Comparison of ENCODE assay signal across 8 cellular contexts in the genomic region with DNA sequence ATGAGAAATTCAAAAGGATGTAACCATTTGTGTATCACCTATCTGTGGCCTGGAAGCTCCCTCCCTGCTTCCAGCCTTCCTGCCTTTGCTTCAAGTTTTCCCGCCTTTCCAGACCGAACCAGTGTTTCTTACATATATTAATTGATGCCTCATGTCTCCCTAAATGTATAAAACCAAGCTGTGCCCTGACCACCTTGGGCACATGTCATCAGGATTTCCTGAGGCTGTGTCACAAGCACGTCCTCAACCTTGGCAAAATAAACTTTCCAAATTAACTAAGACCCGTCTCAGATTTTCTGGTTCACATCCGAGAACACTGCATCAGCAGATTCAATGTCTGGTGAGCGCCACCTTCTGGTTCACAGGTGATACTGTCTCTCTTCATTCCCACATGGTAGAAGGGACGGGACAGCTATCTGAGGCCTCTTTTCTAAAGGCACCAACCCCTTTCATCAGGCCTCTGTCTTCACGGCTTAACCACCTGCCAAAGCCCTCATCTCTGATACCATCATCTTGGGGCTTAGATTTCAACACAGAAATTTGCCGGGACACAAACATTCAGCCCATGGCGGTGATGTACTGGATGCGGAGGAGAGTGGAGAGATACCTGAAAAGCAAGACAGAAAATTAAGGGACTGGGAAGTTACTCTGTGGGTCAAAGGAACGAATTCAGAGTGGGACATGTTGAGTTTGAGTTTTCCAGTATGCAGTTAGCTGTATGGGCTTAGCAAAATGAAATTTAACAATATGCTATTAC. TPM values are rescaled to one million over a fixed set of nuclear protein-coding genes. Genes with fewer than 3 reads are reported as not detected.
DNase-seq lines count a peak whose midpoint lies in the region; ATAC-seq and TF ChIP-seq lines count a peak whose summit lies in the region.

No MANE protein-coding gene starts in this region.

- H3K36me3 ChIP-seq in lung (ENCODE audit: control insufficient read depth in 2 of 2, insufficient read depth in 2 of 2, low read length in 2 of 2): no peaks in the 10 kb centered on the region

- H3K4me3 Mint-ChIP-seq in Calu3 (ENCODE audit: low read depth, unreplicated experiment): no peak overlapping the region
- no peak overlapping the region for H3K4me3 Mint-ChIP-seq in stimulated activated effector memory CD8-positive, alpha-beta T cell treated with anti-CD3 and anti-CD28 coated beads, Interleukin-12 subunit alpha, Interleukin-12 subunit beta, amount 100 ng/mL, for 72 hours

- no peaks in the 10 kb centered on the region for H3K9me3 ChIP-seq in lung (ENCODE audit: control insufficient read depth in 2 of 2, insufficient read depth in 1 of 2, low read length in 1 of 2)

- H3K4me1 Mint-ChIP-seq in Calu3 (ENCODE audit: low read depth, unreplicated experiment): no peaks in the 10 kb centered on the region
- no peaks in the 10 kb centered on the region for H3K4me1 Mint-ChIP-seq in stimulated activated effector memory CD8-positive, alpha-beta T cell treated with anti-CD3 and anti-CD28 coated beads, Interleukin-12 subunit alpha, Interleukin-12 subunit beta, amount 100 ng/mL, for 72 hours

- no peak overlapping the region for H3K4me3 ChIP-seq in lung

- no peaks in the 10 kb centered on the region for H3K36me3 Mint-ChIP-seq in Calu3 (ENCODE audit: insufficient read depth, unreplicated experiment)
- no peaks in the 10 kb centered on the region for H3K36me3 Mint-ChIP-seq in stimulated activated effector memory CD8-positive, alpha-beta T cell treated with anti-CD3 and anti-CD28 coated beads, Interleukin-12 subunit alpha, Interleukin-12 subunit beta, amount 100 ng/mL, for 72 hours

- ATAC-seq in lung (ENCODE audit: insufficient read depth, low FRiP score) (peak; percentile 53), HG02571 (IDR thresholded peaks at IDR 0.05; ENCODE audit: unreplicated experiment) (no peak)
- peak; percentile 75 for ATAC-seq in stimulated activated effector memory CD8-positive, alpha-beta T cell treated with anti-CD3 and anti-CD28 coated beads, Interleukin-12 subunit alpha, Interleukin-12 subunit beta, amount 100 ng/mL, for 72 hours

- TF ChIP-seq CTCF in Calu3 (IDR thresholded peaks at IDR 0.05; ENCODE audit: unreplicated experiment) (peak; percentile 71), GM20000 (IDR thresholded peaks at IDR 0.05; ENCODE audit: extremely low read depth, missing control alignments) (peak; percentile 59), lung (IDR thresholded peaks at IDR 0.05; ENCODE audit: control extremely low read depth, extremely low read depth) (peak; percentile 39)

- intact Hi-C loops in Calu3 (cut with micrococcal nuclease; ENCODE audit: unreplicated experiment): loop anchor here (1.0 kb wide), 1 partner anchor 32 kb away; no protein-coding TSS in a partner anchor

- no peak overlapping the region for H3K27ac Mint-ChIP-seq in Calu3 (ENCODE audit: unreplicated experiment)
- no peak overlapping the region for H3K27ac Mint-ChIP-seq in stimulated activated effector memory CD8-positive, alpha-beta T cell treated with anti-CD3 and anti-CD28 coated beads, Interleukin-12 subunit alpha, Interleukin-12 subunit beta, amount 100 ng/mL, for 72 hours

- peak; percentile 52 for DNase-seq in Calu3
- peak; percentile 65 for DNase-seq in GM20000 (ENCODE audit: low spot score)
- DNase-seq in NCI-H1105 treated with DMSO at 0.1 percent for 48 hours (lab: John Stamatoyannopoulos, UW): peak; percentile 38
- peak; percentile 17 for DNase-seq in UCSD-AML1 (lab: John Stamatoyannopoulos, UW; ENCODE audit: unreplicated experiment)
- DNase-seq in dermis microvascular lymphatic vessel endothelial cell (ENCODE audit: low read depth in 2 of 2): peak; percentile 36 to 67
- DNase-seq in lung (ENCODE audit: low spot score): peak; percentile 46
- peak; percentile 22 to 63 for DNase-seq in stimulated activated effector memory CD8-positive, alpha-beta T cell treated with anti-CD3 and anti-CD28 coated beads, Interleukin-12 subunit alpha, Interleukin-12 subunit beta, amount 100 ng/mL, for 72 hours (ENCODE audit: low spot score in 2 of 2)

- CTCF ChIA-PET in Calu3 (lab: Charles Lee): interaction anchor here (1.0 kb wide), 2 partner anchors 32 to 42 kb away, joined by 3 read pairs; no protein-coding TSS in a partner anchor

- WGBS in lung, 2 donors: 34 to 35% methylated on average over 12 of the region's 12 CpGs

- no peaks in the 10 kb centered on the region for H3K9me3 Mint-ChIP-seq in Calu3 (ENCODE audit: low read depth, unreplicated experiment)
- no peaks in the 10 kb centered on the region for H3K9me3 Mint-ChIP-seq in stimulated activated effector memory CD8-positive, alpha-beta T cell treated with anti-CD3 and anti-CD28 coated beads, Interleukin-12 subunit alpha, Interleukin-12 subunit beta, amount 100 ng/mL, for 72 hours

- no peaks in the 10 kb centered on the region for H3K27me3 ChIP-seq in lung (ENCODE audit: control insufficient read depth, insufficient read depth)

- no peaks in the 10 kb centered on the region for H3K4me1 ChIP-seq in lung (ENCODE audit: control insufficient read depth in 2 of 2, insufficient read depth in 2 of 2, low read length in 2 of 2)

- H3K27ac ChIP-seq in lung (ENCODE audit: low read depth in 1 of 2, low read length in 1 of 2): no peak overlapping the region

- H3K27me3 Mint-ChIP-seq in Calu3 (ENCODE audit: unreplicated experiment): peaks cover 39% of the 10 kb centered on the region

- no TSS peak for BruUV-seq in Calu3 (replicated peaks; lab: Mats Ljungman, UMichigan)

RNA-seq across cellular contexts. Expression of gene PABPC3, which starts 58.7 kb away (rescaled TPM):
- total RNA-seq in Calu3 (2022) (0.15 and 0.28 TPM in 2 replicates), dermis microvascular lymphatic vessel endothelial cell (under 0.01 TPM in 2 replicates), lung (under 1 TPM; 0.18 to 0.51 TPM)
- polyA plus RNA-seq in lung: under 1 TPM; 0.02 to 0.10 TPM
